ENCODE assay signal across 32 cellular contexts in genomic region chr9:91307279-91307678, GRCh38.
"Had no signal": no experiment of that assay in that cellular context is flagged by ENCODE, and none has a peak within 500 bp of the region (broad histone marks: within the 10 kb centered on the region; RNA-seq: fewer than 3 reads in every experiment).

No MANE protein-coding gene starts in this region.

- H3K4me3 ChIP-seq: ascending aorta, cardiac muscle cell, colonic mucosa, pancreas, prostate gland, skin epidermis, uterus had no signal

- H3K4me1 Mint-ChIP-seq: activated naive CD4-positive, alpha-beta T cell treated with anti-CD3 and anti-CD28 coated beads, Interleukin-2, amount 10 ng/mL, durations not matched to agents 7 days and 5 days had no signal

- H3K27ac Mint-ChIP-seq: activated CD4-positive, alpha-beta memory T cell treated with anti-CD3 and anti-CD28 coated beads for 36 hours; activated CD4-positive, alpha-beta T cell treated with anti-CD3 and anti-CD28 coated beads, Interleukin-2, amount 10 ng/mL, durations not matched to agents 24 days and 14 days; activated naive CD4-positive, alpha-beta T cell treated with anti-CD3 and anti-CD28 coated beads, Interleukin-2, amount 10 ng/mL, durations not matched to agents 7 days and 5 days; activated naive CD8-positive, alpha-beta T cell treated with anti-CD3 and anti-CD28 coated beads, Interleukin-2, amount 10 ng/mL, durations not matched to agents 7 days and 5 days; activated T-helper 1 cell treated with anti-CD3 and anti-CD28 coated beads, Interleukin-12 subunit alpha, Interleukin-12 subunit beta, Interleukin-2, Interleukin-4 antibody, amounts not matched to agents 30 ng/mL and 10 ng/mL and 1 ng/mL, durations not matched to agents 14 hours and 24 hours and 36 hours; brain; stimulated activated naive CD8-positive, alpha-beta T cell treated with anti-CD3 and anti-CD28 coated beads, Interleukin-15, Interleukin-2, amounts not matched to agents 100 ng/mL and 50 ng/mL, for 24 hours; type B pancreatic cell had no signal

- H3K27me3 ChIP-seq: ascending aorta, cardiac muscle cell, colonic mucosa, pancreas, uterus had no signal

- H3K27me3 Mint-ChIP-seq: activated CD4-positive, alpha-beta memory T cell treated with anti-CD3 and anti-CD28 coated beads for 36 hours; activated CD4-positive, alpha-beta T cell treated with anti-CD3 and anti-CD28 coated beads, Interleukin-2, amount 10 ng/mL, durations not matched to agents 24 days and 14 days; activated naive CD4-positive, alpha-beta T cell treated with anti-CD3 and anti-CD28 coated beads, Interleukin-2, amount 10 ng/mL, durations not matched to agents 7 days and 5 days; activated naive CD8-positive, alpha-beta T cell treated with anti-CD3 and anti-CD28 coated beads, Interleukin-2, amount 10 ng/mL, durations not matched to agents 7 days and 5 days; brain; naive B cell; stimulated activated naive CD8-positive, alpha-beta T cell treated with anti-CD3 and anti-CD28 coated beads, Interleukin-15, Interleukin-2, amounts not matched to agents 100 ng/mL and 50 ng/mL, for 24 hours; type B pancreatic cell had no signal

- H3K36me3 ChIP-seq: ascending aorta, cardiac muscle cell, colonic mucosa, pancreas, prostate gland, uterus had no signal

- H3K9me3 ChIP-seq: ascending aorta, colonic mucosa, pancreas, prostate gland, uterus had no signal

- H3K9me3 Mint-ChIP-seq: activated CD4-positive, alpha-beta memory T cell treated with anti-CD3 and anti-CD28 coated beads for 36 hours; activated CD4-positive, alpha-beta T cell treated with anti-CD3 and anti-CD28 coated beads, Interleukin-2, amount 10 ng/mL, durations not matched to agents 24 days and 14 days; activated naive CD4-positive, alpha-beta T cell treated with anti-CD3 and anti-CD28 coated beads, Interleukin-2, amount 10 ng/mL, durations not matched to agents 7 days and 5 days; activated T-helper 1 cell treated with anti-CD3 and anti-CD28 coated beads, Interleukin-12 subunit alpha, Interleukin-12 subunit beta, Interleukin-2, Interleukin-4 antibody, amounts not matched to agents 30 ng/mL and 10 ng/mL and 1 ng/mL, durations not matched to agents 14 hours and 24 hours and 36 hours; brain; immature natural killer cell; neural crest cell; stimulated activated naive CD8-positive, alpha-beta T cell treated with anti-CD3 and anti-CD28 coated beads, Interleukin-15, Interleukin-2, amounts not matched to agents 100 ng/mL and 50 ng/mL, for 24 hours had no signal

- ATAC-seq: pancreas, sciatic nerve had no signal

- H3K27ac ChIP-seq: ascending aorta, cardiac muscle cell, colonic mucosa, pancreas, prostate gland, uterus had no signal

- H3K4me3 Mint-ChIP-seq: activated CD4-positive, alpha-beta memory T cell treated with anti-CD3 and anti-CD28 coated beads for 36 hours; activated CD4-positive, alpha-beta T cell treated with anti-CD3 and anti-CD28 coated beads, Interleukin-2, amount 10 ng/mL, durations not matched to agents 24 days and 14 days; activated naive CD4-positive, alpha-beta T cell treated with anti-CD3 and anti-CD28 coated beads, Interleukin-2, amount 10 ng/mL, durations not matched to agents 7 days and 5 days; activated naive CD8-positive, alpha-beta T cell treated with anti-CD3 and anti-CD28 coated beads, Interleukin-2, amount 10 ng/mL, durations not matched to agents 7 days and 5 days; activated T-helper 1 cell treated with anti-CD3 and anti-CD28 coated beads, Interleukin-12 subunit alpha, Interleukin-12 subunit beta, Interleukin-2, Interleukin-4 antibody, amounts not matched to agents 30 ng/mL and 10 ng/mL and 1 ng/mL, durations not matched to agents 14 hours and 24 hours and 36 hours; brain; immature natural killer cell; mesothelial cell of epicardium; naive B cell; neural crest cell; stimulated activated naive CD8-positive, alpha-beta T cell treated with anti-CD3 and anti-CD28 coated beads, Interleukin-15, Interleukin-2, amounts not matched to agents 100 ng/mL and 50 ng/mL, for 24 hours; type B pancreatic cell had no signal

- DNase-seq: activated CD4-positive, alpha-beta memory T cell treated with anti-CD3 and anti-CD28 coated beads for 36 hours; activated CD4-positive, alpha-beta T cell treated with anti-CD3 and anti-CD28 coated beads, Interleukin-2, amount 10 ng/mL, durations not matched to agents 24 days and 14 days; activated CD4-positive, CD25-positive, alpha-beta regulatory T cell treated with anti-CD3 and anti-CD28 coated beads, Interleukin-2, amount 50 U/mL, for 72 hours; activated CD8-positive, alpha-beta memory T cell treated with anti-CD3 and anti-CD28 coated beads, Interleukin-2, amount 50 U/mL, for 4 hours; activated gamma-delta T cell; activated naive CD4-positive, alpha-beta T cell treated with anti-CD3 and anti-CD28 coated beads, Interleukin-2, amount 10 ng/mL, durations not matched to agents 7 days and 5 days; activated naive CD8-positive, alpha-beta T cell treated with anti-CD3 and anti-CD28 coated beads, Interleukin-2, amount 10 ng/mL, durations not matched to agents 7 days and 5 days; activated T-cell treated with anti-CD3 and anti-CD28 coated beads, Interleukin-2, amount 50 U/mL, for 1 hour; cerebellar nuclear complex; colonic mucosa; effector memory CD4-positive, alpha-beta T cell; hippocampal formation; immature natural killer cell; naive B cell; nucleus accumbens; pancreas; retina; stimulated activated CD4-positive, alpha-beta T cell treated with anti-CD3 and anti-CD28 coated beads, Interleukin-12 subunit alpha, Interleukin-12 subunit beta, amount 100 ng/mL, for 4 hours; stimulated activated CD4-positive, alpha-beta T cell treated with anti-CD3 and anti-CD28 coated beads, Interleukin-4, amount 100 ng/mL, for 1 hour; substantia nigra; uterus had no signal

- H3K4me1 ChIP-seq: colonic mucosa, uterus had no signal
